ENCODE assay signal across 8 cellular contexts in the genomic region with DNA sequence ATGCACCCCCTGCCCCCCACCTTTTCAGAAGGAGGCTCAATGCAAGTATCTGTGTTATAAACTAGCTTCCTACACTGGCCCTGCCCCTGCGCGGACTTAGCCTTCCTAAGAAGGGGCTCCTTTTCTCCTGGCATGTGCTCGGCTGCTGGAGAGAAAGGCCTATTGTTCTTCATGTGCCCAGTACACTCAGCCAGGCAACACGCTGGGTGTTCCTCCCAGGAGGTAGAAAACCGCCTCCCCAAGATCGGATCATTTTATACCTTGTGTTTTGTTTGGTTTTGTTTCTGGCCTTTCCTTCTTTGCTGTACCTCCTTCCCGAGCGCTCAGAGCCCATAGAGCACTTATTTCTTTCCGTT. TPM values are rescaled to one million over a fixed set of nuclear protein-coding genes. Genes with fewer than 3 reads are reported as not detected.
A peak's percentile ranks its signal among the peaks of the same experiment; 100 is the strongest.
DNase-seq lines count a peak whose midpoint lies in the region; ATAC-seq and TF ChIP-seq lines count a peak whose summit lies in the region.

No MANE protein-coding gene starts in this region.

- CTCF ChIA-PET in A673 (lab: Charles Lee): interaction anchor here (0.7 kb wide), 1 partner anchor 1068 kb away, joined by 4 read pairs; no protein-coding TSS in a partner anchor

- peak overlapping the region; percentile 75 for H3K27ac ChIP-seq in A673 (ENCODE audit: low read depth, low read length, poor library complexity, severe bottlenecking)
- peak overlapping the region; percentile 95 for H3K27ac ChIP-seq in angular gyrus (ENCODE audit: low read depth, low read length)
- peak overlapping the region; percentile 51 to 57 (median 55) for H3K27ac ChIP-seq in right lobe of liver
- H3K27ac ChIP-seq in testis: peak overlapping the region; percentile 84 to 86

- no peak for ATAC-seq in right lobe of liver
- no peak for ATAC-seq in GM19455 (IDR thresholded peaks at IDR 0.05; ENCODE audit: unreplicated experiment)
- no peak for ATAC-seq in HG03460 (IDR thresholded peaks at IDR 0.05; ENCODE audit: unreplicated experiment)
- no peak for ATAC-seq in omental fat pad (ENCODE audit: low FRiP score)

- H3K4me1 ChIP-seq in A673 (ENCODE audit: insufficient read depth, low read length, poor library complexity, severe bottlenecking): peaks cover 44% of the 10 kb centered on the region
- peaks cover 0 to 64% (median 28%) of the 10 kb centered on the region in 4 donors for H3K4me1 ChIP-seq in right lobe of liver
- peaks cover 56% of the 10 kb centered on the region for H3K4me1 ChIP-seq in testis

- BruUV-seq in A673 (replicated peaks; lab: Mats Ljungman, UMichigan): TSS peak; percentile 55

- H3K4me3 ChIP-seq in A673 (ENCODE audit: low read depth, low read length, poor library complexity, severe bottlenecking) (no peak overlapping the region), right lobe of liver (no peak overlapping the region), testis (peak overlapping the region; percentile 7 to 23)

- DNase-seq in A673 (ENCODE audit: low spot score): peak; percentile 67
- peak; percentile 64 for DNase-seq in LHCN-M2 (ENCODE audit: low read depth)
- no peak for DNase-seq in right lobe of liver
- DNase-seq in testis: peak; percentile 78
- DNase-seq in omental fat pad (ENCODE audit: low spot score): no peak

- POLR2A ChIA-PET in A673 (lab: Charles Lee; ENCODE audit: low non-redundant PET): no interaction called here

- TF ChIP-seq CTCF in A673 (conservative IDR thresholded peaks at IDR 0.05; ENCODE audit: low read depth, low read length): no peak
- TF ChIP-seq CTCF in right lobe of liver (IDR thresholded peaks at IDR 0.05): no peak
- no peak for TF ChIP-seq CTCF in testis (IDR thresholded peaks at IDR 0.05)
- TF ChIP-seq CTCF in omental fat pad (IDR thresholded peaks at IDR 0.05): no peak

- no peak for TF ChIP-seq POLR2A in right lobe of liver (IDR thresholded peaks at IDR 0.05)
- TF ChIP-seq POLR2A in testis (IDR thresholded peaks at IDR 0.05): no peak

- 66% methylated on average over 6 of the region's 9 CpGs for WGBS in right lobe of liver (ENCODE audit: insufficient coverage, low coverage, low lambda C conversion rate, missing lambda C conversion rate)
- WGBS in testis, 2 donors: 22 to 46% methylated on average over 9 of the region's 9 CpGs

- H3K9me3 ChIP-seq in A673 (ENCODE audit: low read depth, low read length, poor library complexity, severe bottlenecking): no peaks in the 10 kb centered on the region
- H3K9me3 ChIP-seq in right lobe of liver: no peaks in the 10 kb centered on the region
- no peaks in the 10 kb centered on the region for H3K9me3 ChIP-seq in testis

- intact Hi-C loops in A673 (cut with micrococcal nuclease; ENCODE audit: unreplicated experiment) (loop anchor here (2.0 to 5.0 kb wide), 3 partner anchors 41 to 747 kb away; no protein-coding TSS in a partner anchor), right lobe of liver (cut with DNase I) (loop anchor here (10.0 kb wide), 3 partner anchors 45 to 455 kb away; partner anchors contain the start of genes LEKR1 (in 1 of the 2) and TIPARP (in 1 of the 2)), testis (cut with DNase I; ENCODE audit: low total_unique reads) (loop anchor here (2.0 to 10.0 kb wide), 3 partner anchors 41 to 585 kb away; partner anchors contain the start of gene TIPARP)

- H3K27me3 ChIP-seq in A673 (replicated peaks; ENCODE audit: insufficient read depth, low read depth, low read length, poor library complexity) (no peaks in the 10 kb centered on the region), right lobe of liver (no peaks in the 10 kb centered on the region), testis (no peaks in the 10 kb centered on the region)

- H3K36me3 ChIP-seq in A673 (ENCODE audit: insufficient read depth, low read length, poor library complexity, severe bottlenecking) (no peaks in the 10 kb centered on the region), right lobe of liver (no peaks in the 10 kb centered on the region), testis (ENCODE audit: low read depth, missing control alignments) (no peaks in the 10 kb centered on the region)

RNA-seq across cellular contexts. Expression of gene CCNL1, which starts 30.2 kb away (rescaled TPM):
- 91.0 and 101 TPM in 2 replicates for total RNA-seq in A673 (2021)
- 82.8 and 103 TPM in 2 replicates for total RNA-seq in LHCN-M2 (2014; rRNA removed)
- polyA plus RNA-seq in LHCN-M2 (2012): 14.7 TPM
- total RNA-seq in right lobe of liver: 100 to 1,000 TPM in 2 of 6 experiments, 10 to 100 TPM in 4; 34.0 to 153 (median 78.5) TPM
- 100 to 1,000 TPM; 168 to 200 TPM for total RNA-seq in testis
- polyA plus RNA-seq in testis (ENCODE audit: insufficient read depth, low read depth, low replicate concordance): 46.1 TPM
- 100 to 1,000 TPM; 378 to 875 (median 605) TPM for total RNA-seq in omental fat pad

Comparison
In these comparisons a context has a peak if more than half of its experiments do, and no peak if none do; other contexts are left out.
1. DNase-seq: peak in A673 (single experiment), LHCN-M2 (single experiment) and testis (single experiment); none in right lobe of liver (0 of 3) and omental fat pad (single experiment).
2. H3K4me3 ChIP-seq: peak in testis (2 of 2); none in A673 (single experiment) and right lobe of liver (0 of 3).
3. Peak in every context shown above with its lines, with median percentiles within 50 percentile points of each other: H3K27ac ChIP-seq.